10 cellular contexts compared by ENCODE assay signal in genomic region chr3:119700920-119701734, GRCh38. TPM values are rescaled to one million over a fixed set of nuclear protein-coding genes. Genes with fewer than 3 reads are reported as not detected.
DNase-seq lines count a peak whose midpoint lies in the region; ATAC-seq and TF ChIP-seq lines count a peak whose summit lies in the region.
"Had no signal": no experiment of that assay in that cellular context is flagged by ENCODE, and none has a peak within 500 bp of the region (broad histone marks: within the 10 kb centered on the region; RNA-seq: fewer than 3 reads in every experiment).

No MANE protein-coding gene starts in this region.

- peak; percentile 64 for DNase-seq in NCI-H2029 (lab: John Stamatoyannopoulos, UW)
- no peak for DNase-seq in naive B cell
- no peak for DNase-seq in heart left ventricle
- DNase-seq: NCI-H1092 had no signal

- peaks cover 0 to 34% (median 7%) of the 10 kb centered on the region in 12 donors for H3K4me1 ChIP-seq in heart left ventricle

- H3K27me3 Mint-ChIP-seq in naive B cell: no peaks in the 10 kb centered on the region
- H3K27me3 Mint-ChIP-seq: brain had no signal

- no peak overlapping the region for H3K4me3 ChIP-seq in heart left ventricle

- no peak for TF ChIP-seq POLR2A in heart left ventricle (IDR thresholded peaks at IDR 0.05)

- peak overlapping the region in 6 of 8 donors; percentile 8 to 61 (median 40) for H3K4me3 Mint-ChIP-seq in naive B cell

- no peak for TF ChIP-seq CTCF in heart left ventricle (IDR thresholded peaks at IDR 0.05)

- no peaks in the 10 kb centered on the region for H3K27me3 ChIP-seq in heart left ventricle

- H3K27ac ChIP-seq in heart left ventricle: peak overlapping the region in 2 of 12 donors; percentile 22 to 77

- no peaks in the 10 kb centered on the region for H3K36me3 ChIP-seq in heart left ventricle

- H3K4me1 Mint-ChIP-seq in naive B cell: peaks cover 15 to 29% (median 23%) of the 10 kb centered on the region in 3 donors

- H3K27ac Mint-ChIP-seq in naive B cell: peak overlapping the region in 5 of 6 donors; percentile 78 to 96 (median 87)
- H3K27ac Mint-ChIP-seq: brain, WTC11 had no signal

- 90 to 94% (median 92%) methylated on average over 9 to 22 of the region's 22 CpGs for WGBS in heart left ventricle, 4 donors

- peaks cover 0 to 5% (median 0%) of the 10 kb centered on the region in 7 donors for H3K9me3 Mint-ChIP-seq in naive B cell
- H3K9me3 Mint-ChIP-seq: brain had no signal

- intact Hi-C loops in heart left ventricle (cut with DNase I): no loop called here

- no peaks in the 10 kb centered on the region for H3K36me3 Mint-ChIP-seq in naive B cell
- H3K36me3 Mint-ChIP-seq: brain, WTC11 had no signal

- ATAC-seq in GM18868 (IDR thresholded peaks at IDR 0.05; ENCODE audit: unreplicated experiment) (peak; percentile 0), GM21619 (IDR thresholded peaks at IDR 0.05; ENCODE audit: unreplicated experiment) (peak; percentile 4), naive B cell (ENCODE audit: low read depth in 2 of 2) (no peak), GM21576 (IDR thresholded peaks at IDR 0.05; ENCODE audit: unreplicated experiment) (no peak), GM19467 (IDR thresholded peaks at IDR 0.05; ENCODE audit: unreplicated experiment) (no peak), heart left ventricle (no peak)
- ATAC-seq: WTC11 had no signal

- H3K9me3 ChIP-seq in heart left ventricle: no peaks in the 10 kb centered on the region

RNA-seq across cellular contexts. Expression of gene CFAP91, which starts 1.7 kb away (rescaled TPM):
- polyA plus RNA-seq in naive B cell (ENCODE audit: low read depth in 6 of 6) (under 1 TPM in 3 of 6 donors, not detected in 3; 0.12 to 0.43 (median 0.31) TPM), heart left ventricle (under 1 TPM; 0.19 to 0.21 TPM)
- total RNA-seq in heart left ventricle: 1 to 10 TPM in 3 of 9 donors, under 1 TPM in 5, not detected in 1; 0.16 to 1.9 (median 0.56) TPM

RNA-seq across cellular contexts. Expression of gene COX17, which starts 23.9 kb away (rescaled TPM):
- polyA plus RNA-seq in naive B cell (ENCODE audit: low read depth in 6 of 6) (10 to 100 TPM; 67.3 to 99.7 (median 81.1) TPM), heart left ventricle (100 to 1,000 TPM; 176 to 728 TPM)
- total RNA-seq in heart left ventricle: 100 to 1,000 TPM in 5 of 9 donors, 10 to 100 TPM in 4; 73.8 to 173 (median 112) TPM

RNA-seq across cellular contexts. Expression of gene POPDC2, which starts 40.7 kb away (rescaled TPM):
- polyA plus RNA-seq in naive B cell (ENCODE audit: low read depth in 6 of 6) (1 to 10 TPM; 2.0 to 4.0 (median 2.4) TPM), heart left ventricle (1,000 to 10,000 TPM in 1 of 2 donors, 100 to 1,000 TPM in 1; 511 to 1,022 TPM)
- 100 to 1,000 TPM; 573 to 947 (median 768) TPM for total RNA-seq in heart left ventricle

Comparison
In these comparisons a context has a peak if more than half of its experiments do, and no peak if none do; other contexts are left out.
1. ATAC-seq: peak in GM18868 (single experiment) and GM21619 (single experiment); none in naive B cell (0 of 2), GM21576 (single experiment), GM19467 (single experiment) and heart left ventricle (0 of 4).
2. RNA of gene POPDC2, which starts 40.7 kb away (polyA plus RNA-seq): 511 to 1,022 TPM in heart left ventricle; 2.0 to 4.0 TPM in naive B cell; every median in the first group is over 100 times any median in the second.